1 cellular context compared by ENCODE assay signal in genomic region chr5:1753490-1753889, GRCh38.
TF ChIP-seq lines count a peak whose summit lies in the region.

No MANE protein-coding gene starts in this region.

TF ChIP-seq in HepG2, 621 proteins besides CTCF, POLR2A, EP300 and RAD21 (continued from another document):
- TF ChIP-seq, protein P1, sequence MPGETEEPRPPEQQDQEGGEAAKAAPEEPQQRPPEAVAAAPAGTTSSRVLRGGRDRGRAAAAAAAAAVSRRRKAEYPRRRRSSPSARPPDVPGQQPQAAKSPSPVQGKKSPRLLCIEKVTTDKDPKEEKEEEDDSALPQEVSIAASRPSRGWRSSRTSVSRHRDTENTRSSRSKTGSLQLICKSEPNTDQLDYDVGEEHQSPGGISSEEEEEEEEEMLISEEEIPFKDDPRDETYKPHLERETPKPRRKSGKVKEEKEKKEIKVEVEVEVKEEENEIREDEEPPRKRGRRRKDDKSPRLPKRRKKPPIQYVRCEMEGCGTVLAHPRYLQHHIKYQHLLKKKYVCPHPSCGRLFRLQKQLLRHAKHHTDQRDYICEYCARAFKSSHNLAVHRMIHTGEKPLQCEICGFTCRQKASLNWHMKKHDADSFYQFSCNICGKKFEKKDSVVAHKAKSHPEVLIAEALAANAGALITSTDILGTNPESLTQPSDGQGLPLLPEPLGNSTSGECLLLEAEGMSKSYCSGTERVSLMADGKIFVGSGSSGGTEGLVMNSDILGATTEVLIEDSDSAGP (CRISPR knock-in tag; IDR thresholded peaks at IDR 0.05; ENCODE audit: borderline replicate concordance): no peak
- TF ChIP-seq, protein P2, sequence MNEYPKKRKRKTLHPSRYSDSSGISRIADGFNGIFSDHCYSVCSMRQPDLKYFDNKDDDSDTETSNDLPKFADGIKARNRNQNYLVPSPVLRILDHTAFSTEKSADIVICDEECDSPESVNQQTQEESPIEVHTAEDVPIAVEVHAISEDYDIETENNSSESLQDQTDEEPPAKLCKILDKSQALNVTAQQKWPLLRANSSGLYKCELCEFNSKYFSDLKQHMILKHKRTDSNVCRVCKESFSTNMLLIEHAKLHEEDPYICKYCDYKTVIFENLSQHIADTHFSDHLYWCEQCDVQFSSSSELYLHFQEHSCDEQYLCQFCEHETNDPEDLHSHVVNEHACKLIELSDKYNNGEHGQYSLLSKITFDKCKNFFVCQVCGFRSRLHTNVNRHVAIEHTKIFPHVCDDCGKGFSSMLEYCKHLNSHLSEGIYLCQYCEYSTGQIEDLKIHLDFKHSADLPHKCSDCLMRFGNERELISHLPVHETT (CRISPR knock-in tag; conservative IDR thresholded peaks at IDR 0.05): no peak
- TF ChIP-seq ZSCAN21 (CRISPR knock-in tag; IDR thresholded peaks at IDR 0.05; ENCODE audit: borderline replicate concordance) (no peak), KDM4B (CRISPR knock-in tag; IDR thresholded peaks at IDR 0.05) (no peak), ZNF333 (CRISPR knock-in tag; IDR thresholded peaks at IDR 0.05; ENCODE audit: borderline replicate concordance) (no peak), ISX (CRISPR knock-in tag; conservative IDR thresholded peaks at IDR 0.05) (no peak), HBP1 (CRISPR knock-in tag; IDR thresholded peaks at IDR 0.05; ENCODE audit: low read depth) (no peak), ZNF468 (CRISPR knock-in tag; IDR thresholded peaks at IDR 0.05) (no peak), KDM1A (CRISPR knock-in tag; IDR thresholded peaks at IDR 0.05) (no peak), WIZ (CRISPR knock-in tag; IDR thresholded peaks at IDR 0.05) (no peak), ZNF883 (CRISPR knock-in tag; IDR thresholded peaks at IDR 0.05; ENCODE audit: not compliant biosample characterization) (no peak), ZNF83 (CRISPR knock-in tag; IDR thresholded peaks at IDR 0.05; ENCODE audit: borderline replicate concordance) (no peak), SOX6 (IDR thresholded peaks at IDR 0.05) (no peak), SOX6 (CRISPR knock-in tag; IDR thresholded peaks at IDR 0.05) (no peak), BHLHE40 (IDR thresholded peaks at IDR 0.05; ENCODE audit: low read length) (no peak), ZNF20 (CRISPR knock-in tag; IDR thresholded peaks at IDR 0.05) (no peak), KLF15 (CRISPR knock-in tag; IDR thresholded peaks at IDR 0.05; ENCODE audit: borderline replicate concordance) (no peak)
